Comparison of ENCODE assay signal across 1 cellular context in genomic region chr22:25702046-25702445, GRCh38.
TF ChIP-seq lines count a peak whose summit lies in the region.

No MANE protein-coding gene starts in this region.

TF ChIP-seq in SK-N-SH, 30 proteins besides CTCF, POLR2A, EP300 and RAD21 (continued from another document):
- TF ChIP-seq USF2 (IDR thresholded peaks at IDR 0.05; ENCODE audit: borderline replicate concordance, low read depth, low read length) (no peak), MAX (IDR thresholded peaks at IDR 0.05; ENCODE audit: low read depth) (no peak)
- TF ChIP-seq, protein P1, sequence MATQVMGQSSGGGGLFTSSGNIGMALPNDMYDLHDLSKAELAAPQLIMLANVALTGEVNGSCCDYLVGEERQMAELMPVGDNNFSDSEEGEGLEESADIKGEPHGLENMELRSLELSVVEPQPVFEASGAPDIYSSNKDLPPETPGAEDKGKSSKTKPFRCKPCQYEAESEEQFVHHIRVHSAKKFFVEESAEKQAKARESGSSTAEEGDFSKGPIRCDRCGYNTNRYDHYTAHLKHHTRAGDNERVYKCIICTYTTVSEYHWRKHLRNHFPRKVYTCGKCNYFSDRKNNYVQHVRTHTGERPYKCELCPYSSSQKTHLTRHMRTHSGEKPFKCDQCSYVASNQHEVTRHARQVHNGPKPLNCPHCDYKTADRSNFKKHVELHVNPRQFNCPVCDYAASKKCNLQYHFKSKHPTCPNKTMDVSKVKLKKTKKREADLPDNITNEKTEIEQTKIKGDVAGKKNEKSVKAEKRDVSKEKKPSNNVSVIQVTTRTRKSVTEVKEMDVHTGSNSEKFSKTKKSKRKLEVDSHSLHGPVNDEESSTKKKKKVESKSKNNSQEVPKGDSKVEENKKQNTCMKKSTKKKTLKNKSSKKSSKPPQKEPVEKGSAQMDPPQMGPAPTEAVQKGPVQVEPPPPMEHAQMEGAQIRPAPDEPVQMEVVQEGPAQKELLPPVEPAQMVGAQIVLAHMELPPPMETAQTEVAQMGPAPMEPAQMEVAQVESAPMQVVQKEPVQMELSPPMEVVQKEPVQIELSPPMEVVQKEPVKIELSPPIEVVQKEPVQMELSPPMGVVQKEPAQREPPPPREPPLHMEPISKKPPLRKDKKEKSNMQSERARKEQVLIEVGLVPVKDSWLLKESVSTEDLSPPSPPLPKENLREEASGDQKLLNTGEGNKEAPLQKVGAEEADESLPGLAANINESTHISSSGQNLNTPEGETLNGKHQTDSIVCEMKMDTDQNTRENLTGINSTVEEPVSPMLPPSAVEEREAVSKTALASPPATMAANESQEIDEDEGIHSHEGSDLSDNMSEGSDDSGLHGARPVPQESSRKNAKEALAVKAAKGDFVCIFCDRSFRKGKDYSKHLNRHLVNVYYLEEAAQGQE (IDR thresholded peaks at IDR 0.05; ENCODE audit: low read depth, low read length), result no peak
